In the genomic region with DNA sequence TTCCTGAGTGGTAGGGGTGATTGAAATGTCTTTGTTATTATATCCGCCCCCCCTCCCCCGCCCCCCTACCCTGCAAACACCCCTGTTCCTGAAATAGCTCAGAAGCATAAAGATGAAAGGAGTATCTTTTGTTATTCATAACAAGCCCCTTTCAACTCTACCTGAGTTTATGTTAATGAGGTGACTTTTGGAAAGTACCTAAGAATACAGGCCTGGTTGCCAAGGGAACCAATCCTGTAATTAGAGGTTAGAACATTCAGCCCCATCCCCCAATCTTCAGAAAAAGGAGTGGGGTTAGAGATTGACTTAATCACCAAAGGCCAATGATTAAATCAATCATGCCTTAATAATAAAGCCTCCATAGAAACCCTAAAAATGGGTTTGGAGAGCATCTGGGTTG, we compare ENCODE assay signal across 12 cellular contexts.
A peak's percentile ranks its signal among the peaks of the same experiment; 100 is the strongest.
DNase-seq lines count a peak whose midpoint lies in the region; ATAC-seq and TF ChIP-seq lines count a peak whose summit lies in the region.
"Had no signal": no experiment of that assay in that cellular context is flagged by ENCODE, and none has a peak within 500 bp of the region (broad histone marks: within the 10 kb centered on the region; RNA-seq: fewer than 3 reads in every experiment).

No MANE protein-coding gene starts in this region.

- no peak overlapping the region for H3K4me3 Mint-ChIP-seq in H9
- peak overlapping the region in 2 of 10 donors; percentile 7 to 13 for H3K4me3 Mint-ChIP-seq in naive thymus-derived CD4-positive, alpha-beta T cell

- H3K27ac ChIP-seq in H9 (ENCODE audit: insufficient read length, low read depth, low read length) = no peak overlapping the region
- peak overlapping the region; percentile 71 for H3K27ac ChIP-seq in VCaP
- H3K27ac ChIP-seq in naive thymus-derived CD4-positive, alpha-beta T cell (ENCODE audit: low read depth, low read length) = peak overlapping the region; percentile 18
- H3K27ac ChIP-seq: suprapubic skin had no signal

- H3K9ac ChIP-seq in H9 (ENCODE audit: extremely low read depth, insufficient read length, low read length) = no peak overlapping the region

- no peak overlapping the region for H4K8ac ChIP-seq in H9 (replicated peaks; ENCODE audit: insufficient read length, low read depth, low read length)

- H3K4ac ChIP-seq in H9 (ENCODE audit: low read depth, low read length) = peak overlapping the region; percentile 73; the same call in 1 of the 2 replicates

- H2BK120ac ChIP-seq in H9 (ENCODE audit: low read depth, low read length, poor library complexity, severe bottlenecking) = peak overlapping the region; percentile 75

- intact Hi-C loops in naive thymus-derived CD4-positive, alpha-beta T cell (cut with micrococcal nuclease) = no loop called here

- no peak overlapping the region for H2BK15ac ChIP-seq in H9 (ENCODE audit: low read depth, low read length)

- no CpG with 5 or more reads among the region's 2 CpGs for WGBS in H9 (ENCODE audit: extremely low coverage, insufficient read length, low lambda C conversion rate)

- no peak for TF ChIP-seq CTCF in H9 (conservative IDR thresholded peaks at IDR 0.05)
- no peak for TF ChIP-seq CTCF in VCaP (conservative IDR thresholded peaks at IDR 0.05)

- H2BK5ac ChIP-seq in H9 (ENCODE audit: insufficient read length, low read length) = no peak overlapping the region

- no peak overlapping the region for H4K91ac ChIP-seq in H9 (ENCODE audit: insufficient read length, low read depth, low read length)

- peaks cover 5% of the 10 kb centered on the region for H3K4me1 ChIP-seq in H9 (ENCODE audit: insufficient read depth, low read length)
- no peaks in the 10 kb centered on the region for H3K4me1 ChIP-seq in naive thymus-derived CD4-positive, alpha-beta T cell (ENCODE audit: control insufficient read depth in 2 of 2, insufficient read depth in 2 of 2, low read length in 2 of 2)

- no peaks in the 10 kb centered on the region for H3K36me3 ChIP-seq in naive thymus-derived CD4-positive, alpha-beta T cell (ENCODE audit: control insufficient read depth in 2 of 3, insufficient read depth in 3 of 3, low read length in 3 of 3)
- H3K36me3 ChIP-seq: suprapubic skin had no signal

- DNase-seq in activated CD4-positive, CD25-positive, alpha-beta regulatory T cell treated with anti-CD3 and anti-CD28 coated beads, Interleukin-2, amount 50 U/mL, for 72 hours = no peak
- DNase-seq in H9 (peak; percentile 44), nucleus accumbens (lab: John Stamatoyannopoulos, UW) (no peak), activated gamma-delta T cell treated with Interleukin-2 at 50 U/mL for 16 hours (no peak), cerebellar nuclear complex (lab: John Stamatoyannopoulos, UW) (no peak)
- DNase-seq in naive thymus-derived CD4-positive, alpha-beta T cell = peak in 7 of 9 donors; percentile 18 to 71 (median 43)
- DNase-seq: caudate nucleus, NCI-H446 treated with DMSO at 0.1 percent for 48 hours had no signal

- POLR2A ChIA-PET in naive thymus-derived CD4-positive, alpha-beta T cell (lab: Charles Lee) = no interaction called here

- no peak overlapping the region for H3K56ac ChIP-seq in H9 (ENCODE audit: insufficient read length, low read depth, low read length)

- H3K18ac ChIP-seq in H9 (ENCODE audit: insufficient read length, low read depth, low read length) = peak overlapping the region; percentile 92

- no peaks in the 10 kb centered on the region for H3K9me3 ChIP-seq in H9 (ENCODE audit: control insufficient read depth, low read depth, low read length)
- H3K9me3 ChIP-seq in naive thymus-derived CD4-positive, alpha-beta T cell (ENCODE audit: control insufficient read depth in 2 of 3, low read length in 3 of 3) = no peaks in the 10 kb centered on the region
- H3K9me3 ChIP-seq: suprapubic skin had no signal

- H3K4me3 ChIP-seq in naive thymus-derived CD4-positive, alpha-beta T cell (ENCODE audit: low read length) = no peak overlapping the region
- H3K4me3 ChIP-seq: K562, suprapubic skin had no signal

- H2AK5ac ChIP-seq in H9 (ENCODE audit: insufficient read length, low read length) = no peak overlapping the region

- no peaks in the 10 kb centered on the region; the same call in 1 of the 2 replicates for H3K27me3 Mint-ChIP-seq in H9 (ENCODE audit: low read depth)
- no peaks in the 10 kb centered on the region for H3K27me3 Mint-ChIP-seq in naive thymus-derived CD4-positive, alpha-beta T cell

- no peak overlapping the region for H4K5ac ChIP-seq in H9 (ENCODE audit: insufficient read length, low read depth, low read length)

- H3K36me3 Mint-ChIP-seq in H9 (ENCODE audit: insufficient read depth in 1 of 3, low read depth in 3 of 3) = peaks cover 36 to 53% (median 40%) of the 10 kb centered on the region in 3 experiments
- H3K36me3 Mint-ChIP-seq in naive thymus-derived CD4-positive, alpha-beta T cell = peaks cover 0 to 2% (median 0%) of the 10 kb centered on the region in 5 donors

- H3K4me1 Mint-ChIP-seq in H9 = peaks cover 19 to 23% of the 10 kb centered on the region in 2 experiments
- H3K4me1 Mint-ChIP-seq in naive thymus-derived CD4-positive, alpha-beta T cell = peaks cover 0 to 29% (median 18%) of the 10 kb centered on the region in 7 donors

- no peak overlapping the region for H3K4me2 ChIP-seq in H9 (ENCODE audit: insufficient read depth, insufficient read length, low read length)

- H3K9me3 Mint-ChIP-seq in H9 = peaks cover 35 to 45% of the 10 kb centered on the region in 2 experiments
- peaks cover 0 to 5% (median 0%) of the 10 kb centered on the region in 11 donors for H3K9me3 Mint-ChIP-seq in naive thymus-derived CD4-positive, alpha-beta T cell

- H2AFZ ChIP-seq in H9 (ENCODE audit: low read length) = no peak overlapping the region

- peak; percentile 89 to 94 for ATAC-seq in activated CD4-positive, CD25-positive, alpha-beta regulatory T cell treated with anti-CD3 and anti-CD28 coated beads, Interleukin-2, amount 50 U/mL, for 24 hours
- peak; percentile 90 for ATAC-seq in naive thymus-derived CD4-positive, alpha-beta T cell
- ATAC-seq: K562 had no signal

- peak overlapping the region; percentile 85 to 99 (median 98); a peak in 6 of 7 replicates for H3K27ac Mint-ChIP-seq in H9
- peak overlapping the region in 6 of 9 donors; percentile 34 to 85 (median 58) for H3K27ac Mint-ChIP-seq in naive thymus-derived CD4-positive, alpha-beta T cell

- CTCF ChIA-PET in naive thymus-derived CD4-positive, alpha-beta T cell (lab: Charles Lee) = no interaction called here

- peak overlapping the region; percentile 50 for H2BK20ac ChIP-seq in H9 (ENCODE audit: low read depth, low read length, poor library complexity, severe bottlenecking)

- H3K23me2 ChIP-seq in H9 (ENCODE audit: insufficient read length, low read depth, low read length, poor library complexity, severe bottlenecking) = no peaks in the 10 kb centered on the region

- H3K79me2 ChIP-seq in H9 (ENCODE audit: insufficient read depth, low read length) = no peaks in the 10 kb centered on the region

- H2BK12ac ChIP-seq in H9 (ENCODE audit: insufficient read length, low read depth, low read length) = no peak overlapping the region

- no peak overlapping the region for H3K23ac ChIP-seq in H9 (ENCODE audit: insufficient read length, low read depth, low read length)

- no peaks in the 10 kb centered on the region for H4K20me1 ChIP-seq in H9 (ENCODE audit: control insufficient read depth, insufficient read depth, insufficient read length)

- H3K14ac ChIP-seq in H9 (ENCODE audit: insufficient read depth, low read length) = peak overlapping the region; percentile 39; the same call in 1 of the 2 replicates

- peak overlapping the region; percentile 100 for H3T11ph ChIP-seq in H9 (ENCODE audit: low read length)

- H3K79me1 ChIP-seq in H9 (ENCODE audit: insufficient read depth, low read depth, low read length, poor library complexity, severe bottlenecking) = no peaks in the 10 kb centered on the region

- H3K27me3 ChIP-seq in H9 (ENCODE audit: insufficient read depth, low read length) = no peaks in the 10 kb centered on the region
- H3K27me3 ChIP-seq in naive thymus-derived CD4-positive, alpha-beta T cell (ENCODE audit: control insufficient read depth in 2 of 2, insufficient read depth in 2 of 2, low read length in 2 of 2) = no peaks in the 10 kb centered on the region
- H3K27me3 ChIP-seq: suprapubic skin had no signal

Comparison
In these comparisons a context has a peak if more than half of its experiments do, and no peak if none do; other contexts are left out.
1. DNase-seq: peak in H9 (single experiment) and naive thymus-derived CD4-positive, alpha-beta T cell (7 of 9); none in activated CD4-positive, CD25-positive, alpha-beta regulatory T cell treated with anti-CD3 and anti-CD28 coated beads, Interleukin-2, amount 50 U/mL, for 72 hours (single experiment), nucleus accumbens (0 of 56), activated gamma-delta T cell treated with Interleukin-2 at 50 U/mL for 16 hours (single experiment) and cerebellar nuclear complex (0 of 2).